25 cellular contexts compared by ENCODE assay signal in the genomic region with DNA sequence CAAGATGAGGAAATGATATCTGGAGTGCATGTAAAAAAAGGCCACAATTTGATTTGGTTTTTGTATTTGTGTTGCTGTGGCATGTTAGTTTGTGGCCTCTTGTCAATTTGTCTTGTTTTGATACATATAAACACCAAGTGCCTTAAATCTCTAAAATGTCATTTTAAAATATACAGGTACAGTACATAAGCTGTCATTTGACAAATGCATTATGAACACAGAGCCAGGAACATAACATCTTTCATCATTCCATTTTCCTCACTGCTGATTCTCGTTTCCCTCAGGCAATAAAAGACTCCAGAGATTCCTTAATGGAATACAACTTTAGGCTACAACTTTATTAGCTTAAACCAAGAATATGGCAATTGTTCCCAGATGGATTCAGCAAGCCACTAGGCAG.
"Had no signal": no experiment of that assay in that cellular context is flagged by ENCODE, and none has a peak within 500 bp of the region (broad histone marks: within the 10 kb centered on the region; RNA-seq: fewer than 3 reads in every experiment).

No MANE protein-coding gene starts in this region.

- H3K4me1 ChIP-seq: colonic mucosa, esophagus muscularis mucosa, esophagus squamous epithelium, gastrocnemius medialis, gastroesophageal sphincter, heart left ventricle, heart right ventricle had no signal

- ATAC-seq: effector memory CD8-positive, alpha-beta T cell; esophagus mucosa; gastrocnemius medialis; gastroesophageal sphincter; heart left ventricle; heart right ventricle had no signal

- H3K4me3 ChIP-seq: colonic mucosa, coronary artery, dorsolateral prefrontal cortex, esophagus muscularis mucosa, esophagus squamous epithelium, gastrocnemius medialis, gastroesophageal sphincter, heart left ventricle, heart right ventricle had no signal

- H3K27me3 ChIP-seq: colonic mucosa, dorsolateral prefrontal cortex, esophagus muscularis mucosa, esophagus squamous epithelium, gastrocnemius medialis, gastroesophageal sphincter, heart left ventricle, heart right ventricle had no signal

- DNase-seq: colonic mucosa; cortex of kidney; dermis blood vessel endothelial cell; dorsolateral prefrontal cortex; effector CD4-positive, alpha-beta T cell; effector CD8-positive, alpha-beta T cell; effector memory CD4-positive, alpha-beta T cell; effector memory CD8-positive, alpha-beta T cell; endodermal cell; erythroblast; esophagus squamous epithelium; foreskin fibroblast; foreskin melanocyte; gastrocnemius medialis; glutamatergic neuron; head of caudate nucleus; heart left ventricle; heart right ventricle had no signal

- H3K9me3 Mint-ChIP-seq: endodermal cell had no signal

- H3K4me3 Mint-ChIP-seq: dendritic cell treated with granulocyte-macrophage colony-stimulating factor and Interleukin-4, amounts not matched to agents 40 ng/mL and 50 ng/mL, for 4 days; effector memory CD8-positive, alpha-beta T cell; endodermal cell had no signal

- FAIRE-seq: endothelial cell of umbilical vein had no signal

- H3K27ac Mint-ChIP-seq: dendritic cell treated with granulocyte-macrophage colony-stimulating factor and Interleukin-4, amounts not matched to agents 40 ng/mL and 50 ng/mL, for 4 days; effector memory CD8-positive, alpha-beta T cell; endodermal cell had no signal

- H3K9me3 ChIP-seq: colonic mucosa, esophagus squamous epithelium, gastrocnemius medialis, gastroesophageal sphincter had no signal

- H3K27me3 Mint-ChIP-seq: dendritic cell treated with granulocyte-macrophage colony-stimulating factor and Interleukin-4, amounts not matched to agents 40 ng/mL and 50 ng/mL, for 4 days; effector memory CD8-positive, alpha-beta T cell had no signal

- H3K36me3 ChIP-seq: colonic mucosa, esophagus muscularis mucosa, esophagus squamous epithelium, gastrocnemius medialis, gastroesophageal sphincter, heart left ventricle, heart right ventricle had no signal

- H3K27ac ChIP-seq: colonic mucosa, coronary artery, dorsolateral prefrontal cortex, epithelial cell of prostate, esophagus muscularis mucosa, esophagus squamous epithelium, gastrocnemius medialis, gastroesophageal sphincter, heart left ventricle, heart right ventricle had no signal
